ENCODE assay signal across 1 cellular context in genomic region chr7:120837599-120837998, GRCh38.
TF ChIP-seq lines count a peak whose summit lies in the region.

No MANE protein-coding gene starts in this region.

TF ChIP-seq in WTC11, 78 proteins besides CTCF, POLR2A, EP300 and RAD21 (continued from another document):
- TF ChIP-seq AFF4 (CRISPR knock-in tag; IDR thresholded peaks at IDR 0.05; ENCODE audit: borderline replicate concordance): no peak
TF ChIP-seq in WTC11: peak in this region for 0.
